Comparison of ENCODE assay signal across 28 cellular contexts in genomic region chr5:42806701-42807262, GRCh38. TPM values are rescaled to one million over a fixed set of nuclear protein-coding genes. Genes with fewer than 3 reads are reported as not detected.
A peak's percentile ranks its signal among the peaks of the same experiment; 100 is the strongest.
DNase-seq lines count a peak whose midpoint lies in the region; ATAC-seq, FAIRE-seq and TF ChIP-seq lines count a peak whose summit lies in the region.
"Had no signal": no experiment of that assay in that cellular context is flagged by ENCODE, and none has a peak within 500 bp of the region (broad histone marks: within the 10 kb centered on the region; RNA-seq: fewer than 3 reads in every experiment).

No MANE protein-coding gene starts in this region.

- in situ Hi-C loops in HepG2 (cut with HindIII; ENCODE audit: extremely low pct_ligation_motif_present, low pct_unique_long_range_greater_than_20kb) = loop anchor here (10.0 to 25.0 kb wide), 2 partner anchors 78 to 206 kb away; no protein-coding TSS in a partner anchor

- H3K9me3 ChIP-seq in HepG2 (ENCODE audit: low read length) = no peaks in the 10 kb centered on the region
- no peaks in the 10 kb centered on the region for H3K9me3 ChIP-seq in right lobe of liver
- H3K9me3 ChIP-seq in liver (ENCODE audit: control insufficient read depth in 4 of 4, low read length in 3 of 4) = no peaks in the 10 kb centered on the region
- no peaks in the 10 kb centered on the region for H3K9me3 ChIP-seq in small intestine (ENCODE audit: control insufficient read depth, low read depth)
- H3K9me3 ChIP-seq in upper lobe of right lung = no peaks in the 10 kb centered on the region
- H3K9me3 ChIP-seq: A549; BE2C; BLaER1 treated with 17β-estradiol and CSF1 and Interleukin-3, amounts not matched to agents 10 nM and 100 nM had no signal

- H3K79me2 ChIP-seq in HepG2 (ENCODE audit: insufficient read depth, low read length) = peaks cover 59% of the 10 kb centered on the region

- peaks cover 0 to 5% of the 10 kb centered on the region in 2 donors for H3K4me1 Mint-ChIP-seq in immature natural killer cell
- H3K4me1 Mint-ChIP-seq: CD8-positive, alpha-beta memory T cell had no signal

- H3K27me3 Mint-ChIP-seq in immature natural killer cell (ENCODE audit: low read depth in 3 of 3) = no peaks in the 10 kb centered on the region
- H3K27me3 Mint-ChIP-seq: CD4-positive, alpha-beta T cell; CD8-positive, alpha-beta memory T cell had no signal

- H3K4me2 ChIP-seq in HepG2 (ENCODE audit: low read depth, low read length) = peak overlapping the region; percentile 80
- H3K4me2 ChIP-seq: A549 had no signal

- H3K27ac ChIP-seq in HepG2 (ENCODE audit: extremely low read length, insufficient read depth, low read length) (peak overlapping the region; percentile 96), right lobe of liver (no peak overlapping the region), liver (ENCODE audit: low read depth in 1 of 2, low read length in 2 of 2) (no peak overlapping the region), small intestine (ENCODE audit: low read depth in 1 of 2, low read length in 1 of 2) (no peak overlapping the region), upper lobe of right lung (no peak overlapping the region)
- H3K27ac ChIP-seq: A549; BLaER1 treated with 17β-estradiol and CSF1 and Interleukin-3, amounts not matched to agents 10 nM and 100 nM; GM23248 had no signal

- no peak for DNase-seq in HepG2 (ENCODE audit: low spot score)
- DNase-seq in right lobe of liver = no peak
- no peak for DNase-seq in small intestine
- no peak for DNase-seq in upper lobe of right lung
- DNase-seq in left colon = no peak
- DNase-seq in immature natural killer cell = no peak
- DNase-seq: 8988T; ACHN; AML-193; BE2C; CD4-positive, alpha-beta T cell; CD8-positive, alpha-beta memory T cell; DMS 273 treated with DMSO at 0.1 percent for 48 hours; DMS79; EL; GDM1; H7; HCEC 1CT had no signal

- WGBS in HepG2 (ENCODE audit: low lambda C conversion rate) = 87% methylated on average over 3 of the region's 3 CpGs
- WGBS in right lobe of liver (ENCODE audit: insufficient coverage, low coverage, low lambda C conversion rate, missing lambda C conversion rate) = 47% methylated on average over 3 of the region's 3 CpGs
- WGBS in liver = 54% methylated on average over 3 of the region's 3 CpGs
- WGBS in small intestine, 3 donors = 84 to 97% (median 91%) methylated on average over 3 of the region's 3 CpGs

- TF ChIP-seq RAD21 in HepG2 (CRISPR knock-in tag; IDR thresholded peaks at IDR 0.05) = no peak
- TF ChIP-seq RAD21 in liver (IDR thresholded peaks at IDR 0.05) = no peak

- peaks cover 98% of the 10 kb centered on the region for H4K20me1 ChIP-seq in HepG2 (ENCODE audit: insufficient read depth, low read length)

- CTCF ChIA-PET in HepG2 (lab: Yijun Ruan, JAX; ENCODE audit: low intra/inter-chr PET ratio, low total read pairs) = no interaction called here

- TF ChIP-seq POLR2A in HepG2 (IDR thresholded peaks at IDR 0.05; ENCODE audit: insufficient read depth in 1 of 2, low read depth in 2 of 2, low read length in 2 of 2) = no peak
- TF ChIP-seq POLR2A in right lobe of liver (IDR thresholded peaks at IDR 0.05) = no peak

- H3K4me3 ChIP-seq in HepG2 (replicated peaks in 1 of 3; ENCODE audit: insufficient read depth in 1 of 3, low read depth in 2 of 3, low read length in 3 of 3) (peak overlapping the region in 2 of 3 experiments; percentile 84 to 100; a peak in 2 of 6 replicates), right lobe of liver (peak overlapping the region in 1 of 3 donors; percentile 72), liver (ENCODE audit: low read depth in 1 of 3, low read length in 3 of 3) (no peak overlapping the region), small intestine (ENCODE audit: low read depth in 1 of 2, low read length in 2 of 2) (no peak overlapping the region), upper lobe of right lung (peak overlapping the region; percentile 64)
- H3K4me3 ChIP-seq: A549, GM23248 had no signal

- intact Hi-C loops in HepG2 (cut with micrococcal nuclease; ENCODE audit: unreplicated experiment) (no loop called here), right lobe of liver (cut with DNase I) (loop anchor here in 1 of 2 donors (10.0 kb wide), 1 partner anchor 78 kb away; no protein-coding TSS in a partner anchor), upper lobe of right lung (cut with DNase I) (loop anchor here (10.0 kb wide), 1 partner anchor 88 kb away; no protein-coding TSS in a partner anchor), left colon (cut with DNase I, micrococcal nuclease) (no loop called here)

- no TSS peak for BruUV-seq in HepG2 (replicated peaks; lab: Mats Ljungman, UMichigan)

- ATAC-seq in HepG2 (no peak), right lobe of liver (no peak), upper lobe of right lung (no peak), left colon (no peak), GM18868 (IDR thresholded peaks at IDR 0.05; ENCODE audit: unreplicated experiment) (no peak)
- ATAC-seq: A549 had no signal

- TF ChIP-seq CTCF in HepG2 (CRISPR knock-in tag; IDR thresholded peaks at IDR 0.05) (no peak), right lobe of liver (IDR thresholded peaks at IDR 0.05) (no peak), liver (IDR thresholded peaks at IDR 0.05; ENCODE audit: low read depth, low read length, missing input control) (no peak), upper lobe of right lung (IDR thresholded peaks at IDR 0.05) (no peak)

- FAIRE-seq in HepG2 (lab: Jason Lieb, UNC) (no peak), small intestine (lab: Jason Lieb, UNC) (peak; percentile 65)
- FAIRE-seq: A549, D721Med, GM12891, GM18507, H1 had no signal

- peaks cover 0 to 8% (median 0%) of the 10 kb centered on the region in 3 donors for H3K36me3 Mint-ChIP-seq in immature natural killer cell
- H3K36me3 Mint-ChIP-seq: CD14-positive monocyte had no signal

- peaks cover 0 to 5% of the 10 kb centered on the region in 2 experiments; a peak in 1 of 5 replicates for H3K27me3 ChIP-seq in HepG2 (ENCODE audit: control insufficient read depth in 1 of 2, insufficient read depth in 2 of 2, low read length in 2 of 2)
- H3K27me3 ChIP-seq in right lobe of liver = no peaks in the 10 kb centered on the region
- no peaks in the 10 kb centered on the region for H3K27me3 ChIP-seq in liver (ENCODE audit: control insufficient read depth in 4 of 4, insufficient read depth in 4 of 4, low read length in 3 of 4)
- no peaks in the 10 kb centered on the region for H3K27me3 ChIP-seq in small intestine (ENCODE audit: control insufficient read depth in 2 of 2, insufficient read depth in 2 of 2, low read length in 2 of 2)
- no peaks in the 10 kb centered on the region for H3K27me3 ChIP-seq in upper lobe of right lung
- H3K27me3 ChIP-seq: BLaER1 treated with 17β-estradiol and CSF1 and Interleukin-3, amounts not matched to agents 10 nM and 100 nM had no signal

- H3K36me3 ChIP-seq in HepG2 (replicated peaks in 1 of 2; ENCODE audit: control insufficient read depth in 1 of 2, insufficient read depth in 2 of 2, low read length in 2 of 2) = peaks cover 5 to 65% of the 10 kb centered on the region in 2 experiments
- H3K36me3 ChIP-seq in right lobe of liver = peaks cover 0 to 73% (median 37%) of the 10 kb centered on the region in 4 donors
- H3K36me3 ChIP-seq in liver (ENCODE audit: control insufficient read depth in 4 of 4, insufficient read depth in 3 of 4, low read depth in 1 of 4, low read length in 3 of 4) = peaks cover 7 to 46% (median 37%) of the 10 kb centered on the region in 4 donors
- H3K36me3 ChIP-seq in small intestine (ENCODE audit: control insufficient read depth in 2 of 2, insufficient read depth in 2 of 2, low read length in 2 of 2) = peaks cover 4 to 5% of the 10 kb centered on the region in 2 donors
- H3K36me3 ChIP-seq in upper lobe of right lung = peaks cover 61% of the 10 kb centered on the region
- H3K36me3 ChIP-seq: BE2C had no signal

- no peak overlapping the region for H3K27ac Mint-ChIP-seq in immature natural killer cell
- H3K27ac Mint-ChIP-seq: CD14-positive monocyte; CD4-positive, alpha-beta T cell had no signal

- no peak overlapping the region for H3K4me3 Mint-ChIP-seq in immature natural killer cell
- H3K4me3 Mint-ChIP-seq: CD14-positive monocyte; CD4-positive, alpha-beta T cell; CD8-positive, alpha-beta memory T cell had no signal

- POLR2A ChIA-PET in HepG2 (lab: Yijun Ruan, JAX) = interaction anchor here (2.4 to 7.1 kb wide), 2 partner anchors 69 to 82 kb away, joined by 9 to 263 read pairs; no protein-coding TSS in a partner anchor

- no peak overlapping the region for H2AFZ ChIP-seq in HepG2 (ENCODE audit: low read length)
- H2AFZ ChIP-seq: GM23248 had no signal

- H3K4me1 ChIP-seq in HepG2 (ENCODE audit: insufficient read depth, low read length) (peaks cover 30% of the 10 kb centered on the region), right lobe of liver (peaks cover 0 to 40% (median 0%) of the 10 kb centered on the region in 4 donors), liver (ENCODE audit: control insufficient read depth in 4 of 4, insufficient read depth in 4 of 4, low read length in 3 of 4) (peaks cover 2 to 27% (median 15%) of the 10 kb centered on the region in 4 donors), small intestine (ENCODE audit: control insufficient read depth in 2 of 2, insufficient read depth in 1 of 2, low read depth in 1 of 2, low read length in 1 of 2) (no peaks in the 10 kb centered on the region), upper lobe of right lung (peaks cover 12% of the 10 kb centered on the region)
- H3K4me1 ChIP-seq: A549, BE2C had no signal

- H3K9me3 Mint-ChIP-seq in immature natural killer cell = no peaks in the 10 kb centered on the region
- H3K9me3 Mint-ChIP-seq: CD14-positive monocyte; CD4-positive, alpha-beta T cell; CD8-positive, alpha-beta memory T cell had no signal

- no peak for TF ChIP-seq EP300 in HepG2 (IDR thresholded peaks at IDR 0.05; ENCODE audit: low read depth in 2 of 2, low read length in 2 of 2)
- TF ChIP-seq EP300 in HepG2 (CRISPR knock-in tag; IDR thresholded peaks at IDR 0.05; ENCODE audit: borderline replicate concordance) = no peak

- H3K9ac ChIP-seq in HepG2 (ENCODE audit: insufficient read depth, low read depth, low read length) (no peak overlapping the region; the same call in 1 of the 2 replicates), liver (ENCODE audit: low read depth in 1 of 2, low read length in 2 of 2) (peak overlapping the region; percentile 36 to 45)
- H3K9ac ChIP-seq: GM23248 had no signal

RNA-seq across cellular contexts. Expression of gene SELENOP, which starts 4.9 kb away (rescaled TPM):
- total RNA-seq in HepG2 (2016; rRNA removed; fragmentation: Illumina TruSeq; extraction: Trizol) (1,596 and 1,895 TPM in 2 replicates), right lobe of liver (1,000 to 10,000 TPM; 1,892 to 2,891 (median 2,149) TPM), liver (1,000 to 10,000 TPM in 1 of 2 donors, 100 to 1,000 TPM in 1; 944 to 1,776 TPM), upper lobe of right lung (884 TPM), left colon (1,000 to 10,000 TPM; 1,235 to 2,399 TPM)
- 296 and 300 TPM in 2 replicates for total RNA-seq in HepG2 (2016; cell fraction: cytosol; rRNA removed; fragmentation: Illumina TruSeq; extraction: Trizol; ENCODE audit: low read depth)
- total RNA-seq in HepG2 (2016; cell fraction: insoluble cytoplasmic fraction; rRNA removed; fragmentation: Illumina TruSeq; extraction: Trizol) = 1,577 and 1,852 TPM in 2 replicates
- total RNA-seq in HepG2 (2016; cell fraction: membrane; rRNA removed; fragmentation: Illumina TruSeq; extraction: Trizol) = 957 and 1,066 TPM in 2 replicates
- total RNA-seq in HepG2 (2016; cell fraction: nucleus; rRNA removed; fragmentation: Illumina TruSeq; extraction: Trizol) = 1,184 and 1,437 TPM in 2 replicates
- polyA plus RNA-seq in HepG2 (2011; rRNA removed) (1,422 and 2,083 TPM in 2 replicates), liver (1,000 to 10,000 TPM in 1 of 2 donors, 100 to 1,000 TPM in 1; 880 to 1,788 TPM), small intestine (100 to 1,000 TPM; 204 to 735 (median 705) TPM), immature natural killer cell (1 to 10 TPM in 1 of 3 donors, under 1 TPM in 1, not detected in 1; 0.61 to 2.1 TPM)
- 1,126 and 1,365 TPM in 2 replicates for polyA plus RNA-seq in HepG2 (2011; cell fraction: cytosol; rRNA removed)
- polyA plus RNA-seq in HepG2 (2011; cell fraction: nucleus; rRNA removed) = 348 and 391 TPM in 2 replicates
- 1,145 and 1,833 TPM in 2 replicates for polyA plus RNA-seq in HepG2 (2012)
- 164 and 181 TPM in 2 replicates for polyA plus RNA-seq in HepG2 (2016; cell fraction: cytosol; fragmentation: Illumina TruSeq; extraction: Trizol; ENCODE audit: low read depth)
- 1,195 and 1,209 TPM in 2 replicates for polyA plus RNA-seq in HepG2 (2016; cell fraction: insoluble cytoplasmic fraction; fragmentation: Illumina TruSeq; extraction: Trizol; ENCODE audit: low read depth)
- polyA plus RNA-seq in HepG2 (2016; cell fraction: membrane; fragmentation: Illumina TruSeq; extraction: Trizol; ENCODE audit: low read depth) = 458 and 520 TPM in 2 replicates
- 1,480 and 1,518 TPM in 2 replicates for polyA plus RNA-seq in HepG2 (2016; cell fraction: nucleus; fragmentation: Illumina TruSeq; extraction: Trizol; ENCODE audit: insufficient read depth, low read depth)
- polyA minus RNA-seq in HepG2 (2011; rRNA and poly(A)+ RNA removed; ENCODE audit: low replicate concordance) = 1.0 and 783 TPM in 2 replicates
- 1,217 and 1,367 TPM in 2 replicates for polyA minus RNA-seq in HepG2 (2011; cell fraction: cytosol; rRNA and poly(A)+ RNA removed)
- polyA minus RNA-seq in HepG2 (2011; cell fraction: nucleus; rRNA and poly(A)+ RNA removed) = 527 and 880 TPM in 2 replicates
- polyA plus RNA-seq: CD8-positive, alpha-beta memory T cell had no signal

RNA-seq across cellular contexts. Expression of gene CCDC152, which starts 50.2 kb away (rescaled TPM):
- total RNA-seq in HepG2 (2016; rRNA removed; fragmentation: Illumina TruSeq; extraction: Trizol) (0.15 and 0.20 TPM in 2 replicates), right lobe of liver (1 to 10 TPM in 1 of 6 experiments, under 1 TPM in 4, not detected in 1; 0.06 to 1.2 (median 0.42) TPM), liver (1 to 10 TPM in 1 of 2 donors, under 1 TPM in 1; 0.08 to 1.1 TPM), upper lobe of right lung (0.78 TPM), left colon (under 1 TPM; 0.09 to 0.70 TPM)
- total RNA-seq in HepG2 (2016; cell fraction: cytosol; rRNA removed; fragmentation: Illumina TruSeq; extraction: Trizol; ENCODE audit: low read depth) = 0.09 and 0.10 TPM in 2 replicates
- 0.26 and 0.28 TPM in 2 replicates for total RNA-seq in HepG2 (2016; cell fraction: insoluble cytoplasmic fraction; rRNA removed; fragmentation: Illumina TruSeq; extraction: Trizol)
- 0.03 and 0.06 TPM in 2 replicates for total RNA-seq in HepG2 (2016; cell fraction: membrane; rRNA removed; fragmentation: Illumina TruSeq; extraction: Trizol)
- 0.22 TPM in 1 of 2 replicates, not detected in the other for total RNA-seq in HepG2 (2016; cell fraction: nucleus; rRNA removed; fragmentation: Illumina TruSeq; extraction: Trizol)
- polyA plus RNA-seq in HepG2 (2011; rRNA removed) (0.36 and 0.37 TPM in 2 replicates), liver (10 to 100 TPM in 1 of 2 donors, 1 to 10 TPM in 1; 5.6 to 81.4 TPM), small intestine (1 to 10 TPM; 1.6 to 4.1 (median 3.8) TPM), immature natural killer cell (1 to 10 TPM; 1.7 to 3.1 (median 2.5) TPM)
- 0.03 TPM in 1 of 2 replicates, not detected in the other for polyA plus RNA-seq in HepG2 (2011; cell fraction: cytosol; rRNA removed)
- 0.07 TPM in 1 of 2 replicates, not detected in the other for polyA plus RNA-seq in HepG2 (2011; cell fraction: nucleus; rRNA removed)
- 9.6 and 21.6 TPM in 2 replicates for polyA plus RNA-seq in HepG2 (2012)
- not detected in 2 replicates for polyA plus RNA-seq in HepG2 (2016; cell fraction: cytosol; fragmentation: Illumina TruSeq; extraction: Trizol; ENCODE audit: low read depth)
- polyA plus RNA-seq in HepG2 (2016; cell fraction: insoluble cytoplasmic fraction; fragmentation: Illumina TruSeq; extraction: Trizol; ENCODE audit: low read depth) = 0.29 and 0.46 TPM in 2 replicates
- 0.07 TPM in 1 of 2 replicates, not detected in the other for polyA plus RNA-seq in HepG2 (2016; cell fraction: membrane; fragmentation: Illumina TruSeq; extraction: Trizol; ENCODE audit: low read depth)
- polyA plus RNA-seq in HepG2 (2016; cell fraction: nucleus; fragmentation: Illumina TruSeq; extraction: Trizol; ENCODE audit: insufficient read depth, low read depth) = not detected in 2 replicates
- polyA minus RNA-seq in HepG2 (2011; rRNA and poly(A)+ RNA removed; ENCODE audit: low replicate concordance) = 0.22 TPM in 1 of 2 replicates, not detected in the other
- 0.20 and 1.5 TPM in 2 replicates for polyA minus RNA-seq in HepG2 (2011; cell fraction: cytosol; rRNA and poly(A)+ RNA removed)
- 0.26 and 0.37 TPM in 2 replicates for polyA minus RNA-seq in HepG2 (2011; cell fraction: nucleus; rRNA and poly(A)+ RNA removed)
- polyA plus RNA-seq: A549 had no signal

Comparison
In these comparisons a context has a peak if more than half of its experiments do, and no peak if none do; other contexts are left out.
1. H3K4me3 ChIP-seq: peak in HepG2 (2 of 3) and upper lobe of right lung (single experiment); none in liver (0 of 3) and small intestine (0 of 2).